Comparison of ENCODE assay signal across 20 cellular contexts in genomic region chr5:176473335-176474006, GRCh38. TPM values are rescaled to one million over a fixed set of nuclear protein-coding genes. Genes with fewer than 3 reads are reported as not detected.
DNase-seq lines count a peak whose midpoint lies in the region; ATAC-seq and TF ChIP-seq lines count a peak whose summit lies in the region.
"Had no signal": no experiment of that assay in that cellular context is flagged by ENCODE, and none has a peak within 500 bp of the region (broad histone marks: within the 10 kb centered on the region; RNA-seq: fewer than 3 reads in every experiment).

No MANE protein-coding gene starts in this region.

- no TSS peak for BruUV-seq in PC-3 (replicated peaks; lab: Mats Ljungman, UMichigan)

- H3K4me3 ChIP-seq in PC-3 (ENCODE audit: low read length): no peak overlapping the region
- H3K4me3 ChIP-seq: GM12878, K562, Peyer's patch had no signal

- intact Hi-C loops in PC-3 (cut with micrococcal nuclease): loop anchor here (2.0 kb wide), 1 partner anchor 17 kb away; no protein-coding TSS in a partner anchor

- no peak for ATAC-seq in activated naive CD4-positive, alpha-beta T cell treated with anti-CD3 and anti-CD28 coated beads, Interleukin-2, amount 50 U/mL, for 72 hours
- peak; percentile 54 for ATAC-seq in PC-3
- ATAC-seq in natural killer cell treated with Interleukin-12 subunit alpha and Interleukin-12 subunit beta and Interleukin-15 and Interleukin-18, amount 100 ng/mL, for 72 hours: no peak
- ATAC-seq: GM12878 had no signal

- H3K9me3 ChIP-seq in PC-3 (ENCODE audit: low read length): no peaks in the 10 kb centered on the region
- H3K9me3 ChIP-seq: BE2C, Peyer's patch had no signal

- H2AFZ ChIP-seq in PC-3 (ENCODE audit: low read length): no peak overlapping the region

- peak overlapping the region; percentile 17 for H3K27ac Mint-ChIP-seq in activated naive CD4-positive, alpha-beta T cell treated with anti-CD3 and anti-CD28 coated beads, Interleukin-2, amount 50 U/mL, for 24 hours
- H3K27ac Mint-ChIP-seq in activated naive CD4-positive, alpha-beta T cell treated with anti-CD3 and anti-CD28 coated beads, Interleukin-2, amount 50 U/mL, for 72 hours: no peak overlapping the region
- H3K27ac Mint-ChIP-seq in endothelial cell (ENCODE audit: unreplicated experiment): peak overlapping the region; percentile 48
- H3K27ac Mint-ChIP-seq in natural killer cell treated with Interleukin-12 subunit alpha and Interleukin-12 subunit beta and Interleukin-15 and Interleukin-18, amount 100 ng/mL, for 72 hours: no peak overlapping the region

- H3K27me3 Mint-ChIP-seq in activated naive CD4-positive, alpha-beta T cell treated with anti-CD3 and anti-CD28 coated beads, Interleukin-2, amount 50 U/mL, for 24 hours: no peaks in the 10 kb centered on the region
- H3K27me3 Mint-ChIP-seq in endothelial cell (ENCODE audit: unreplicated experiment): no peaks in the 10 kb centered on the region
- H3K27me3 Mint-ChIP-seq in natural killer cell treated with Interleukin-12 subunit alpha and Interleukin-12 subunit beta and Interleukin-15 and Interleukin-18, amount 100 ng/mL, for 72 hours: no peaks in the 10 kb centered on the region

- CTCF ChIA-PET in PC-3 (lab: Charles Lee): no interaction called here

- H3K27me3 ChIP-seq in PC-3 (ENCODE audit: low read length): no peaks in the 10 kb centered on the region
- H3K27me3 ChIP-seq: BE2C, Peyer's patch had no signal

- no peaks in the 10 kb centered on the region for H3K9me2 ChIP-seq in PC-3 (replicated peaks; ENCODE audit: low read length)

- no peak overlapping the region for H3K4me3 Mint-ChIP-seq in activated naive CD4-positive, alpha-beta T cell treated with anti-CD3 and anti-CD28 coated beads, Interleukin-2, amount 50 U/mL, for 24 hours
- no peak overlapping the region for H3K4me3 Mint-ChIP-seq in endothelial cell (ENCODE audit: unreplicated experiment)
- no peak overlapping the region for H3K4me3 Mint-ChIP-seq in natural killer cell treated with Interleukin-12 subunit alpha and Interleukin-12 subunit beta and Interleukin-15 and Interleukin-18, amount 100 ng/mL, for 72 hours

- peaks cover 22% of the 10 kb centered on the region for H3K4me1 ChIP-seq in PC-3 (ENCODE audit: insufficient read depth, low read length)
- H3K4me1 ChIP-seq: BE2C, Peyer's patch had no signal

- H3F3A ChIP-seq in PC-3 (ENCODE audit: low read length, unreplicated experiment): no peaks in the 10 kb centered on the region

- no peak overlapping the region for H3K4me2 ChIP-seq in PC-3 (ENCODE audit: low read length)

- H3K36me3 Mint-ChIP-seq in activated naive CD4-positive, alpha-beta T cell treated with anti-CD3 and anti-CD28 coated beads, Interleukin-2, amount 50 U/mL, for 24 hours: peaks cover 23% of the 10 kb centered on the region
- peaks cover 12 to 13% of the 10 kb centered on the region in 2 donors for H3K36me3 Mint-ChIP-seq in activated naive CD4-positive, alpha-beta T cell treated with anti-CD3 and anti-CD28 coated beads, Interleukin-2, amount 50 U/mL, for 72 hours
- peaks cover 11% of the 10 kb centered on the region for H3K36me3 Mint-ChIP-seq in endothelial cell (ENCODE audit: low read depth, unreplicated experiment)
- peaks cover 11% of the 10 kb centered on the region for H3K36me3 Mint-ChIP-seq in natural killer cell treated with Interleukin-12 subunit alpha and Interleukin-12 subunit beta and Interleukin-15 and Interleukin-18, amount 100 ng/mL, for 72 hours

- no peak overlapping the region for H3K27ac ChIP-seq in PC-3 (ENCODE audit: low read length)
- H3K27ac ChIP-seq: Peyer's patch had no signal

- peaks cover 49% of the 10 kb centered on the region for H3K4me1 Mint-ChIP-seq in activated naive CD4-positive, alpha-beta T cell treated with anti-CD3 and anti-CD28 coated beads, Interleukin-2, amount 50 U/mL, for 24 hours
- H3K4me1 Mint-ChIP-seq in endothelial cell (ENCODE audit: unreplicated experiment): peaks cover 4% of the 10 kb centered on the region
- peaks cover 8 to 9% of the 10 kb centered on the region in 2 donors for H3K4me1 Mint-ChIP-seq in natural killer cell treated with Interleukin-12 subunit alpha and Interleukin-12 subunit beta and Interleukin-15 and Interleukin-18, amount 100 ng/mL, for 72 hours (ENCODE audit: low read depth in 2 of 2)

- no peak for DNase-seq in activated naive CD4-positive, alpha-beta T cell treated with anti-CD3 and anti-CD28 coated beads, Interleukin-2, amount 50 U/mL, for 72 hours (ENCODE audit: low spot score in 2 of 2)
- peak; percentile 24 for DNase-seq in PC-3
- DNase-seq in endothelial cell (ENCODE audit: low spot score): no peak
- no peak for DNase-seq in activated CD8-positive, alpha-beta memory T cell treated with anti-CD3 and anti-CD28 coated beads, Interleukin-2, amount 50 U/mL, for 4 hours
- no peak for DNase-seq in natural killer cell treated with Interleukin-12 subunit alpha and Interleukin-12 subunit beta and Interleukin-15 and Interleukin-18, amount 100 ng/mL, for 72 hours (ENCODE audit: low spot score)
- DNase-seq in pons (ENCODE audit: low spot score): no peak
- DNase-seq: BE2C; H7; NCI-H1105; NCI-H146; NCI-H2029 treated with DMSO at 0.1 percent for 48 hours; NCI-H226; NCI-H510A treated with DMSO at 0.1 percent for 48 hours; NCI-H774; NK-92 treated with Interleukin-12 subunit alpha and Interleukin-12 subunit beta, amount 100 ng/mL, for 24 hours; Peyer's patch; Right ventricle myocardium superior had no signal

- POLR2A ChIA-PET in PC-3 (lab: Charles Lee; ENCODE audit: unreplicated experiment): no interaction called here

- no peaks in the 10 kb centered on the region for H3K9me3 Mint-ChIP-seq in activated naive CD4-positive, alpha-beta T cell treated with anti-CD3 and anti-CD28 coated beads, Interleukin-2, amount 50 U/mL, for 24 hours
- H3K9me3 Mint-ChIP-seq in activated naive CD4-positive, alpha-beta T cell treated with anti-CD3 and anti-CD28 coated beads, Interleukin-2, amount 50 U/mL, for 72 hours: no peaks in the 10 kb centered on the region
- H3K9me3 Mint-ChIP-seq in endothelial cell (ENCODE audit: unreplicated experiment): no peaks in the 10 kb centered on the region
- peaks cover 2% of the 10 kb centered on the region for H3K9me3 Mint-ChIP-seq in natural killer cell treated with Interleukin-12 subunit alpha and Interleukin-12 subunit beta and Interleukin-15 and Interleukin-18, amount 100 ng/mL, for 72 hours

- 0 out of 2 replicates have a peak, but pooled peaks cover 6% of the 10 kb centered on the region for H4K20me1 ChIP-seq in PC-3 (ENCODE audit: low read length)

- no peak overlapping the region for H3K9ac ChIP-seq in PC-3 (ENCODE audit: low read length)

- peaks cover 75% of the 10 kb centered on the region for H3K79me2 ChIP-seq in PC-3 (ENCODE audit: low read length)

- peaks cover 5% of the 10 kb centered on the region for H3K36me3 ChIP-seq in PC-3 (ENCODE audit: low read depth, low read length)

- TF ChIP-seq CTCF in PC-3 (conservative IDR thresholded peaks at IDR 0.05; ENCODE audit: low read depth, low read length) (no peak), endothelial cell (IDR thresholded peaks at IDR 0.05; ENCODE audit: unreplicated experiment) (no peak)

RNA-seq across cellular contexts. Expression of gene FAF2, which starts 25.3 kb away (rescaled TPM):
- total RNA-seq in activated naive CD4-positive, alpha-beta T cell treated with anti-CD3 and anti-CD28 coated beads, Interleukin-2, amount 50 U/mL, for 72 hours: 10 to 100 TPM; 36.3 to 37.7 TPM
- total RNA-seq in PC-3 (2014; rRNA removed): 51.4 TPM in 2 replicates
- total RNA-seq in endothelial cell (ENCODE audit: unreplicated experiment): 40.6 TPM
- 10 to 100 TPM; 47.3 to 50.5 TPM for total RNA-seq in natural killer cell treated with Interleukin-12 subunit alpha and Interleukin-12 subunit beta and Interleukin-15 and Interleukin-18, amount 100 ng/mL, for 72 hours

RNA-seq across cellular contexts. Expression of gene CLTB, which starts 57.1 kb away (rescaled TPM):
- 10 to 100 TPM; 41.8 to 48.6 TPM for total RNA-seq in activated naive CD4-positive, alpha-beta T cell treated with anti-CD3 and anti-CD28 coated beads, Interleukin-2, amount 50 U/mL, for 72 hours
- total RNA-seq in PC-3 (2014; rRNA removed) (354 and 460 TPM in 2 replicates), endothelial cell (ENCODE audit: unreplicated experiment) (35.2 TPM)
- total RNA-seq in natural killer cell treated with Interleukin-12 subunit alpha and Interleukin-12 subunit beta and Interleukin-15 and Interleukin-18, amount 100 ng/mL, for 72 hours: 10 to 100 TPM; 64.0 to 80.5 TPM

Comparison
In these comparisons a context has a peak if more than half of its experiments do, and no peak if none do; other contexts are left out.
1. H3K27ac Mint-ChIP-seq: peak in activated naive CD4-positive, alpha-beta T cell treated with anti-CD3 and anti-CD28 coated beads, Interleukin-2, amount 50 U/mL, for 24 hours (single experiment) and endothelial cell (single experiment); none in activated naive CD4-positive, alpha-beta T cell treated with anti-CD3 and anti-CD28 coated beads, Interleukin-2, amount 50 U/mL, for 72 hours (0 of 2) and natural killer cell treated with Interleukin-12 subunit alpha and Interleukin-12 subunit beta and Interleukin-15 and Interleukin-18, amount 100 ng/mL, for 72 hours (0 of 2).